Comparison of ENCODE assay signal across 18 cellular contexts in genomic region chr2:107018366-107018765, GRCh38.
A peak's percentile ranks its signal among the peaks of the same experiment; 100 is the strongest.
DNase-seq lines count a peak whose midpoint lies in the region; ATAC-seq, FAIRE-seq and TF ChIP-seq lines count a peak whose summit lies in the region.
"Had no signal": no experiment of that assay in that cellular context is flagged by ENCODE, and none has a peak within 500 bp of the region (broad histone marks: within the 10 kb centered on the region; RNA-seq: fewer than 3 reads in every experiment).

No MANE protein-coding gene starts in this region.

- no peaks in the 10 kb centered on the region for H3K36me3 Mint-ChIP-seq in neural progenitor cell
- H3K36me3 Mint-ChIP-seq: CD14-positive monocyte; CD4-positive, alpha-beta memory T cell had no signal

- H3K4me2 ChIP-seq in A549 (no peak overlapping the region), neural progenitor cell (no peak overlapping the region)

- no peaks in the 10 kb centered on the region for H3K79me2 ChIP-seq in neural progenitor cell (ENCODE audit: low read depth)

- peaks cover 21% of the 10 kb centered on the region for H3K4me1 ChIP-seq in A549
- no peaks in the 10 kb centered on the region for H3K4me1 ChIP-seq in neural progenitor cell

- peaks cover 2% of the 10 kb centered on the region for H3K27me3 Mint-ChIP-seq in neural progenitor cell (ENCODE audit: insufficient read depth, low read depth)
- H3K27me3 Mint-ChIP-seq: CD4-positive, alpha-beta memory T cell had no signal

- CTCF ChIA-PET in A549 (lab: Yijun Ruan, JAX) = interaction anchor here (1.1 kb wide), 2 partner anchors 9 to 15 kb away, joined by 3 read pairs; no protein-coding TSS in a partner anchor

- ATAC-seq in A549 = no peak
- ATAC-seq: HCT116 had no signal

- WGBS in A549 (ENCODE audit: missing lambda C conversion rate) = 59% methylated on average over 4 of the region's 4 CpGs

- H3K36me3 ChIP-seq in neural progenitor cell = no peaks in the 10 kb centered on the region

- DNase-seq in A549 (ENCODE audit: low read depth in 1 of 2, low spot score in 1 of 2) (peak in 1 of 2 experiments; percentile 44), SK-MEL-5 (ENCODE audit: low read depth, low spot score) (peak; percentile 2), neural progenitor cell (ENCODE audit: low spot score) (no peak), GM10266 (ENCODE audit: extremely low spot score) (no peak), cerebellar nuclear complex (lab: John Stamatoyannopoulos, UW) (no peak)
- DNase-seq: AML-193; CD4-positive, alpha-beta memory T cell; DMS153; DMS79; GDM1; GOT3; H7; HFFc6 had no signal

- peak; percentile 20 to 24; a peak in 1 of 5 replicates for TF ChIP-seq RAD21 in A549 (conservative IDR thresholded peaks at IDR 0.05 in 1 of 2, IDR thresholded peaks at IDR 0.05 in 1 of 2)

- TF ChIP-seq POLR2A in A549 (IDR thresholded peaks at IDR 0.05; ENCODE audit: low read length) = no peak

- in situ Hi-C loops in SK-MEL-5 (cut with HindIII; ENCODE audit: low pct_unique_long_range_greater_than_20kb, low sequenced_read_pairs) = no loop called here

- H3K4me3 ChIP-seq in A549 = no peak overlapping the region
- no peak overlapping the region for H3K4me3 ChIP-seq in neural progenitor cell

- no peak for FAIRE-seq in A549 (lab: Jason Lieb, UNC)
- FAIRE-seq: A204.1 had no signal

- no peak overlapping the region for H3K4me3 Mint-ChIP-seq in neural progenitor cell
- H3K4me3 Mint-ChIP-seq: CD14-positive monocyte; CD4-positive, alpha-beta memory T cell; HFFc6 had no signal

- no peaks in the 10 kb centered on the region for H3K9me3 ChIP-seq in A549
- H3K9me3 ChIP-seq in neural progenitor cell (ENCODE audit: low read depth) = no peaks in the 10 kb centered on the region

- no peak overlapping the region for H2AFZ ChIP-seq in neural progenitor cell (replicated peaks)

- TF ChIP-seq CTCF in A549 (IDR thresholded peaks at IDR 0.05) (no peak), C4-2B (conservative IDR thresholded peaks at IDR 0.05) (peak; percentile 17; the same call in 1 of the 2 replicates), neural progenitor cell (IDR thresholded peaks at IDR 0.05) (no peak), GM10266 (IDR thresholded peaks at IDR 0.05; ENCODE audit: control insufficient read depth, insufficient read depth, low read depth, missing control alignments) (no peak)

- no peaks in the 10 kb centered on the region for H3K27me3 ChIP-seq in neural progenitor cell

- H3K27ac Mint-ChIP-seq in neural progenitor cell = peak overlapping the region; percentile 10
- H3K27ac Mint-ChIP-seq: CD14-positive monocyte; CD4-positive, alpha-beta memory T cell; HFFc6 had no signal

- no peaks in the 10 kb centered on the region for H4K20me1 ChIP-seq in neural progenitor cell (ENCODE audit: low read depth)

- H3K27ac ChIP-seq in A549 (peak overlapping the region; percentile 5 to 64; a peak in 3 of 6 replicates), C4-2B (no peak overlapping the region), neural progenitor cell (no peak overlapping the region)
- H3K27ac ChIP-seq: HL-60 had no signal

- POLR2A ChIA-PET in A549 (lab: Yijun Ruan, JAX) = no interaction called here

- no peak for TF ChIP-seq EP300 in A549 (IDR thresholded peaks at IDR 0.05)

- peaks cover 5% of the 10 kb centered on the region for H3K4me1 Mint-ChIP-seq in neural progenitor cell
- H3K4me1 Mint-ChIP-seq: CD14-positive monocyte; CD4-positive, alpha-beta memory T cell had no signal

- no peaks in the 10 kb centered on the region for H3K9me3 Mint-ChIP-seq in neural progenitor cell
- H3K9me3 Mint-ChIP-seq: HFFc6 had no signal

- no peaks in the 10 kb centered on the region for H3F3A ChIP-seq in neural progenitor cell (ENCODE audit: low read depth)

- no peak overlapping the region for H3K9ac ChIP-seq in neural progenitor cell

TF ChIP-seq in A549, 52 proteins besides CTCF, POLR2A, EP300 and RAD21:
- no peak for TF ChIP-seq JUN (IDR thresholded peaks at IDR 0.05)
- TF ChIP-seq SMC3 (IDR thresholded peaks at IDR 0.05) = 0 out of 3 replicates have a peak, but pooled peaks have one; percentile 8

Comparison
In these comparisons a context has a peak if more than half of its experiments do, and no peak if none do; other contexts are left out.
1. H3K27ac ChIP-seq: peak in A549 (2 of 2); none in C4-2B (single experiment) and neural progenitor cell (single experiment).